Comparison of ENCODE assay signal across 14 cellular contexts in the genomic region with DNA sequence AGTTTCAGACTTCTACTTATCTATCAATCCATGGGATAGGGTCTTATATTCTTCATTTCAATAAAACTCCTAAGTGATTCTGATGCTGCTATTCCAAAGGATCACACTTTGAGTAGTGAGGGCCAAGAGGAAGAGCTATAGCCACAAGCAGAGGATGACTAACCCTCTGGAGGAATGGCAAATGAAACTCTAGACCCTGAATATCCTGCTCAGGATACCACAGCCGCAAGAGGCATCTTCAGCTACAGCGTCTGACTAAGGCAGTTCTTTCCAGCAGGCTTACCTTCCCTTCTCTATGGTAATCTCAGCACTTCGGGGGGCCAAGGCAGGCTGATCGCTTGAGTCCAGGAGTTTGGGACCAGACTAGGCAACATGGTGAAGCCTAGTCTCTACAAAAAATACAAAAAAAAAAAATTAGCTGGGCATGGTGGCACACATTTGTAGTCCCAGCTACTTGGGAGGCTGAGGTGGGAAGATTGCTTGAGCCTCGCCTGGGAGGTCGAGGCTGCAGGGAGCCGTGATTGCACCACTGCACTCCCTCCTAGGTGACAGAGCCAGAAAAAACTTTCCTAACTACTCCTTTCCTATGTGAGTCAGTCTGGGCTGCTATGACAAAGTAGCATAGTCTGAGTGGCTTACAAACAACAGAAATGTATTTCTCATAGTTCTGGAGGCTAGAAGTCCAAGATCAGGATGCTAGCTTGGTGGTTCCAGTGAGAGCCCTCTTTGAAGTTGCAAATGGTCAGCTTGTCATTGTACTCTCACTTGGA.
DNase-seq lines count a peak whose midpoint lies in the region; ATAC-seq, FAIRE-seq and TF ChIP-seq lines count a peak whose summit lies in the region.
"Had no signal": no experiment of that assay in that cellular context is flagged by ENCODE, and none has a peak within 500 bp of the region (broad histone marks: within the 10 kb centered on the region; RNA-seq: fewer than 3 reads in every experiment).

No MANE protein-coding gene starts in this region.

- H3K4ac ChIP-seq in mesendoderm (ENCODE audit: low read depth, low read length), result no peak overlapping the region

- H4K20me1 ChIP-seq in BLaER1 treated with 17β-estradiol and CSF1 and Interleukin-3, amounts not matched to agents 10 nM and 100 nM, result no peaks in the 10 kb centered on the region

- no peaks in the 10 kb centered on the region for H3K79me2 ChIP-seq in mesendoderm (ENCODE audit: control insufficient read depth, insufficient read depth, low read length)

- no peaks in the 10 kb centered on the region for H3K79me1 ChIP-seq in mesendoderm (ENCODE audit: low read length)

- H2BK15ac ChIP-seq in mesendoderm (replicated peaks; ENCODE audit: low read depth), result no peak overlapping the region

- no peak overlapping the region for H2BK120ac ChIP-seq in mesendoderm (ENCODE audit: low read depth, low read length)

- H3K9me3 ChIP-seq in BLaER1 treated with 17β-estradiol and CSF1 and Interleukin-3, amounts not matched to agents 10 nM and 100 nM (replicated peaks in 1 of 11), result no peaks in the 10 kb centered on the region; a peak in 1 of 22 replicates
- H3K9me3 ChIP-seq: stomach had no signal

- H4K5ac ChIP-seq in mesendoderm (ENCODE audit: low read length), result no peak overlapping the region

- peaks cover 25 to 54% (median 45%) of the 10 kb centered on the region in 10 experiments for H3K4me1 ChIP-seq in BLaER1 treated with 17β-estradiol and CSF1 and Interleukin-3, amounts not matched to agents 10 nM and 100 nM
- H3K4me1 ChIP-seq in mesendoderm (ENCODE audit: control insufficient read depth, low read depth, low read length), result peaks cover 5% of the 10 kb centered on the region

- H2AK5ac ChIP-seq in mesendoderm (ENCODE audit: low read length), result no peak overlapping the region

- no peak overlapping the region for H3K9ac ChIP-seq in BLaER1 treated with 17β-estradiol and CSF1 and Interleukin-3, amounts not matched to agents 10 nM and 100 nM
- H3K9ac ChIP-seq in mesendoderm (ENCODE audit: low read length), result no peak overlapping the region

- FAIRE-seq in bronchial epithelial cell (lab: Jason Lieb, UNC), result peak; percentile 75
- FAIRE-seq: endometrium, TTC549 had no signal

- H3K18ac ChIP-seq in mesendoderm (ENCODE audit: low read length), result peak overlapping the region; percentile 19

- H3K56ac ChIP-seq in mesendoderm (ENCODE audit: low read length), result no peak overlapping the region

- ATAC-seq in GM21367 (IDR thresholded peaks at IDR 0.05; ENCODE audit: unreplicated experiment) (no peak), HG02798 (IDR thresholded peaks at IDR 0.05; ENCODE audit: poor library complexity, unreplicated experiment) (no peak)

- peak overlapping the region; percentile 28 to 93 (median 53); a peak in 21 of 22 replicates for H3K4me2 ChIP-seq in BLaER1 treated with 17β-estradiol and CSF1 and Interleukin-3, amounts not matched to agents 10 nM and 100 nM
- no peak overlapping the region for H3K4me2 ChIP-seq in mesendoderm (ENCODE audit: low read length)

- no CpG with 5 or more reads among the region's 7 CpGs for WGBS in mesendoderm (ENCODE audit: extremely low coverage, insufficient coverage, low lambda C conversion rate)

- no peaks in the 10 kb centered on the region for H3K36me3 ChIP-seq in BLaER1 treated with 17β-estradiol and CSF1 and Interleukin-3, amounts not matched to agents 10 nM and 100 nM
- no peaks in the 10 kb centered on the region for H3K36me3 ChIP-seq in bronchial epithelial cell (ENCODE audit: control insufficient read depth, insufficient read depth, low read length)
- H3K36me3 ChIP-seq in mesendoderm (ENCODE audit: control insufficient read depth, insufficient read depth, low read length), result no peaks in the 10 kb centered on the region
- H3K36me3 ChIP-seq: stomach had no signal

- no peak overlapping the region for H4K8ac ChIP-seq in mesendoderm (ENCODE audit: low read depth, low read length)

- H2BK5ac ChIP-seq in mesendoderm (ENCODE audit: low read length), result no peak overlapping the region

- peaks cover 0 to 20% (median 0%) of the 10 kb centered on the region in 11 experiments; a peak in 5 of 22 replicates for H3K27me3 ChIP-seq in BLaER1 treated with 17β-estradiol and CSF1 and Interleukin-3, amounts not matched to agents 10 nM and 100 nM
- H3K27me3 ChIP-seq in bronchial epithelial cell (ENCODE audit: control insufficient read depth, insufficient read depth, low read length), result no peaks in the 10 kb centered on the region
- no peaks in the 10 kb centered on the region for H3K27me3 ChIP-seq in mesendoderm (ENCODE audit: insufficient read depth, low read length, poor library complexity)
- H3K27me3 ChIP-seq: stomach had no signal

- no peak overlapping the region for H3K4me3 ChIP-seq in BLaER1 treated with 17β-estradiol and CSF1 and Interleukin-3, amounts not matched to agents 10 nM and 100 nM
- no peak overlapping the region for H3K4me3 ChIP-seq in bronchial epithelial cell (ENCODE audit: low read depth, low read length)
- no peak overlapping the region for H3K4me3 ChIP-seq in mesendoderm (ENCODE audit: low read length)
- H3K4me3 ChIP-seq: stomach had no signal

- no peak overlapping the region for H3K23ac ChIP-seq in mesendoderm (ENCODE audit: low read length)

- H3K27ac ChIP-seq in BLaER1 treated with 17β-estradiol and CSF1 and Interleukin-3, amounts not matched to agents 10 nM and 100 nM, result 0 out of 22 replicates have a peak overlapping the region, but pooled peaks of 2 of the 11 experiments have one; percentile 7 to 24
- H3K27ac ChIP-seq in mesendoderm (ENCODE audit: low read depth, low read length), result no peak overlapping the region
- H3K27ac ChIP-seq in substantia nigra (ENCODE audit: low read depth, low read length, poor library complexity, severe bottlenecking), result no peak overlapping the region
- H3K27ac ChIP-seq: stomach had no signal

- DNase-seq in NCI-H226, result peak; percentile 89
- DNase-seq in bronchial epithelial cell (ENCODE audit: low read depth), result peak; percentile 96
- peak; percentile 56 for DNase-seq in mesendoderm
- no peak for DNase-seq in substantia nigra (lab: John Stamatoyannopoulos, UW)
- DNase-seq in stimulated activated naive CD4-positive, alpha-beta T cell treated with Interleukin-2 at 50 U/mL for 16 hours (lab: John Stamatoyannopoulos, UW), result no peak
- DNase-seq: activated naive CD4-positive, alpha-beta T cell; COR-L47; NCI-H2171 treated with DMSO at 0.1 percent for 48 hours; stomach had no signal

- TF ChIP-seq CTCF in bronchial epithelial cell (IDR thresholded peaks at IDR 0.05; ENCODE audit: insufficient read depth, low read length, severe bottlenecking), result peak; percentile 7

Comparison
In these comparisons a context has a peak if more than half of its experiments do, and no peak if none do; other contexts are left out.
1. DNase-seq: peak in NCI-H226 (single experiment), bronchial epithelial cell (single experiment) and mesendoderm (single experiment); none in substantia nigra (0 of 49) and stimulated activated naive CD4-positive, alpha-beta T cell treated with Interleukin-2 at 50 U/mL for 16 hours (single experiment).